Comparison of ENCODE assay signal across 31 cellular contexts in genomic region chr7:33870120-33870519, GRCh38. TPM values are rescaled to one million over a fixed set of nuclear protein-coding genes. Genes with fewer than 3 reads are reported as not detected.
"Had no signal": no experiment of that assay in that cellular context is flagged by ENCODE, and none has a peak within 500 bp of the region (broad histone marks: within the 10 kb centered on the region; RNA-seq: fewer than 3 reads in every experiment).

No MANE protein-coding gene starts in this region.

- H3K9me3 ChIP-seq: ascending aorta, pancreas, psoas muscle, stomach, suprapubic skin, tibial nerve, vagina had no signal

- H3K4me3 ChIP-seq: ascending aorta, pancreas, psoas muscle, stomach, suprapubic skin, tibial nerve, vagina had no signal

- H3K4me3 Mint-ChIP-seq: activated CD8-positive, alpha-beta T cell treated with anti-CD3 and anti-CD28 coated beads, Interleukin-2, amount 10 ng/mL, durations not matched to agents 7 days and 5 days; activated naive CD4-positive, alpha-beta T cell treated with anti-CD3 and anti-CD28 coated beads, Interleukin-2, amount 50 U/mL, for 24 hours; activated T-helper 1 cell treated with anti-CD3 and anti-CD28 coated beads, Interleukin-12 subunit alpha, Interleukin-12 subunit beta, Interleukin-2, Interleukin-4 antibody, amounts not matched to agents 30 ng/mL and 10 ng/mL and 1 ng/mL, durations not matched to agents 14 hours and 24 hours and 36 hours; central memory CD8-positive, alpha-beta T cell; memory B cell; nephron progenitor cell; stimulated activated memory B cell treated with anti-CD40 and anti-IgM and Interleukin-4, amounts not matched to agents 10 μg/mL and 1 μg/mL and 100 μg/mL, for 72 hours had no signal

- H3K36me3 ChIP-seq: ascending aorta, pancreas, stomach, suprapubic skin, tibial nerve, vagina had no signal

- ATAC-seq: activated CD8-positive, alpha-beta T cell treated with anti-CD3 and anti-CD28 coated beads, Interleukin-2, amount 10 ng/mL, durations not matched to agents 7 days and 5 days; esophagus mucosa; left cardiac atrium; pancreas; psoas muscle; right cardiac atrium; stimulated activated memory B cell treated with anti-CD40 and anti-IgM and Interleukin-4, amounts not matched to agents 10 μg/mL and 1 μg/mL and 100 μg/mL, for 72 hours had no signal

- DNase-seq: activated CD4-positive, alpha-beta T cell treated with anti-CD3 and anti-CD28 coated beads, Interleukin-2, amount 50 U/mL, for 1 hour; activated CD4-positive, CD25-positive, alpha-beta regulatory T cell treated with anti-CD3 and anti-CD28 coated beads, Interleukin-2, amount 50 U/mL, for 72 hours; activated CD8-positive, alpha-beta T cell treated with anti-CD3 and anti-CD28 coated beads, Interleukin-2, amount 10 ng/mL, durations not matched to agents 7 days and 5 days; activated gamma-delta T cell treated with Interleukin-2 at 50 U/mL for 16 hours; effector memory CD4-positive, alpha-beta T cell; glutamatergic neuron; hippocampal formation; left cardiac atrium; nephron progenitor cell; pancreas; psoas muscle; right cardiac atrium; small intestine; stimulated activated CD4-positive, alpha-beta T cell treated with anti-CD3 and anti-CD28 coated beads, Interleukin-15, amount 100 ng/mL, for 24 hours; stomach had no signal

- H3K9me3 Mint-ChIP-seq: activated naive CD4-positive, alpha-beta T cell treated with anti-CD3 and anti-CD28 coated beads, Interleukin-2, amount 50 U/mL, for 24 hours; activated T-helper 1 cell treated with anti-CD3 and anti-CD28 coated beads, Interleukin-12 subunit alpha, Interleukin-12 subunit beta, Interleukin-2, Interleukin-4 antibody, amounts not matched to agents 30 ng/mL and 10 ng/mL and 1 ng/mL, durations not matched to agents 14 hours and 24 hours and 36 hours; central memory CD8-positive, alpha-beta T cell; memory B cell; stimulated activated memory B cell treated with anti-CD40 and anti-IgM and Interleukin-4, amounts not matched to agents 10 μg/mL and 1 μg/mL and 100 μg/mL, for 72 hours had no signal

- H3K4me1 Mint-ChIP-seq: activated naive CD4-positive, alpha-beta T cell treated with anti-CD3 and anti-CD28 coated beads, Interleukin-2, amount 50 U/mL, for 24 hours; central memory CD8-positive, alpha-beta T cell; memory B cell; stimulated activated memory B cell treated with anti-CD40 and anti-IgM and Interleukin-4, amounts not matched to agents 10 μg/mL and 1 μg/mL and 100 μg/mL, for 72 hours had no signal

- H3K27me3 Mint-ChIP-seq: activated naive CD4-positive, alpha-beta T cell treated with anti-CD3 and anti-CD28 coated beads, Interleukin-2, amount 50 U/mL, for 24 hours; central memory CD8-positive, alpha-beta T cell; stimulated activated memory B cell treated with anti-CD40 and anti-IgM and Interleukin-4, amounts not matched to agents 10 μg/mL and 1 μg/mL and 100 μg/mL, for 72 hours had no signal

- H3K27ac Mint-ChIP-seq: activated CD8-positive, alpha-beta T cell treated with anti-CD3 and anti-CD28 coated beads, Interleukin-2, amount 10 ng/mL, durations not matched to agents 7 days and 5 days; activated naive CD4-positive, alpha-beta T cell treated with anti-CD3 and anti-CD28 coated beads, Interleukin-2, amount 50 U/mL, for 24 hours; activated T-helper 1 cell treated with anti-CD3 and anti-CD28 coated beads, Interleukin-12 subunit alpha, Interleukin-12 subunit beta, Interleukin-2, Interleukin-4 antibody, amounts not matched to agents 30 ng/mL and 10 ng/mL and 1 ng/mL, durations not matched to agents 14 hours and 24 hours and 36 hours; memory B cell; nephron progenitor cell; stimulated activated memory B cell treated with anti-CD40 and anti-IgM and Interleukin-4, amounts not matched to agents 10 μg/mL and 1 μg/mL and 100 μg/mL, for 72 hours had no signal

- H3K4me1 ChIP-seq: pancreas, psoas muscle, suprapubic skin had no signal

- H3K27me3 ChIP-seq: ascending aorta, pancreas, stomach, suprapubic skin, tibial nerve, vagina had no signal

- FAIRE-seq: colon, endothelial cell of umbilical vein, frontal cortex, islet of Langerhans, pancreas, small intestine had no signal

- H3K27ac ChIP-seq: ascending aorta, pancreas, psoas muscle, stomach, suprapubic skin, tibial nerve, vagina, VCaP had no signal

- H3K36me3 Mint-ChIP-seq: activated naive CD4-positive, alpha-beta T cell treated with anti-CD3 and anti-CD28 coated beads, Interleukin-2, amount 50 U/mL, for 24 hours; memory B cell; stimulated activated memory B cell treated with anti-CD40 and anti-IgM and Interleukin-4, amounts not matched to agents 10 μg/mL and 1 μg/mL and 100 μg/mL, for 72 hours had no signal

RNA-seq across cellular contexts. Expression of gene BMPER, which starts 35.2 kb away (rescaled TPM):
- total RNA-seq: activated CD8-positive, alpha-beta T cell treated with anti-CD3 and anti-CD28 coated beads, Interleukin-2, amount 10 ng/mL, durations not matched to agents 7 days and 5 days; activated T-helper 1 cell treated with anti-CD3 and anti-CD28 coated beads, Interleukin-12 subunit alpha, Interleukin-12 subunit beta, Interleukin-2, Interleukin-4 antibody, amounts not matched to agents 30 ng/mL and 10 ng/mL and 1 ng/mL, durations not matched to agents 14 hours and 24 hours and 36 hours; ascending aorta; esophagus mucosa; T-helper 2 cell treated with Interferon-gamma antibody and Interleukin-4, amounts not matched to agents 100 ng/mL and 5 ng/mL, for 36 hours had no signal
